In genomic region chr2:134324942-134325341, GRCh38 we compare ENCODE assay signal across 14 cellular contexts.
DNase-seq lines count a peak whose midpoint lies in the region; ATAC-seq and TF ChIP-seq lines count a peak whose summit lies in the region.
"Had no signal": no experiment of that assay in that cellular context is flagged by ENCODE, and none has a peak within 500 bp of the region (broad histone marks: within the 10 kb centered on the region; RNA-seq: fewer than 3 reads in every experiment).

No MANE protein-coding gene starts in this region.

- no peak overlapping the region for H2AFZ ChIP-seq in Loucy (ENCODE audit: low read length)

- H3K27me3 Mint-ChIP-seq in immature natural killer cell (ENCODE audit: low read depth in 3 of 3) (peaks cover 0 to 1% (median 0%) of the 10 kb centered on the region in 3 donors), Calu3 (ENCODE audit: unreplicated experiment) (no peaks in the 10 kb centered on the region)
- H3K27me3 Mint-ChIP-seq: activated T-cell treated with anti-CD3 and anti-CD28 coated beads, Interleukin-2, amount 50 U/mL, for 24 hours; CD4-positive, CD25-positive, alpha-beta regulatory T cell had no signal

- no peak overlapping the region for H3K27ac ChIP-seq in aorta (ENCODE audit: low read depth in 1 of 2, low read length in 2 of 2)

- TF ChIP-seq CTCF in Loucy (conservative IDR thresholded peaks at IDR 0.05; ENCODE audit: low read length) (no peak), Calu3 (IDR thresholded peaks at IDR 0.05; ENCODE audit: unreplicated experiment) (no peak), lower leg skin (IDR thresholded peaks at IDR 0.05) (no peak)

- peaks cover 15% of the 10 kb centered on the region for H3K79me2 ChIP-seq in Loucy (ENCODE audit: insufficient read depth, low read length)

- peak; percentile 24 to 32 (median 28) for DNase-seq in immature natural killer cell
- no peak for DNase-seq in aorta
- DNase-seq in Calu3: no peak
- DNase-seq in lower leg skin (ENCODE audit: low spot score in 2 of 2): no peak
- no peak for DNase-seq in stimulated activated naive CD4-positive, alpha-beta T cell (lab: John Stamatoyannopoulos, UW)
- DNase-seq: activated T-cell treated with anti-CD3 and anti-CD28 coated beads, Interleukin-2, amount 50 U/mL, for 24 hours; CD4-positive, CD25-positive, alpha-beta regulatory T cell; HCEC 1CT; KG1; NCI-H526 treated with DMSO at 0.1 percent for 48 hours; stimulated activated CD8-positive, alpha-beta memory T cell treated with anti-CD3 and anti-CD28 coated beads, Interleukin-4, amount 100 ng/mL, for 48 hours had no signal

- H3K9me3 Mint-ChIP-seq in immature natural killer cell (no peaks in the 10 kb centered on the region), Calu3 (ENCODE audit: low read depth, unreplicated experiment) (peaks cover 2% of the 10 kb centered on the region)
- H3K9me3 Mint-ChIP-seq: activated T-cell treated with anti-CD3 and anti-CD28 coated beads, Interleukin-2, amount 50 U/mL, for 24 hours had no signal

- H3K4me1 Mint-ChIP-seq in immature natural killer cell (peaks cover 44 to 75% of the 10 kb centered on the region in 2 donors), Calu3 (ENCODE audit: low read depth, unreplicated experiment) (peaks cover 6% of the 10 kb centered on the region)

- CTCF ChIA-PET in Calu3 (lab: Charles Lee): no interaction called here

- H3K9me3 ChIP-seq in Loucy (ENCODE audit: insufficient read depth, low read depth, low read length): no peaks in the 10 kb centered on the region
- H3K9me3 ChIP-seq in aorta (ENCODE audit: control insufficient read depth, low read length): no peaks in the 10 kb centered on the region

- no peak for TF ChIP-seq POLR2A in lower leg skin (IDR thresholded peaks at IDR 0.05)

- H3K27ac Mint-ChIP-seq in immature natural killer cell (no peak overlapping the region), Calu3 (ENCODE audit: unreplicated experiment) (no peak overlapping the region)
- H3K27ac Mint-ChIP-seq: activated T-cell treated with anti-CD3 and anti-CD28 coated beads, Interleukin-2, amount 50 U/mL, for 24 hours had no signal

- H3K4me3 ChIP-seq in Loucy (ENCODE audit: low read length, poor library complexity, severe bottlenecking) (no peak overlapping the region), aorta (ENCODE audit: low read length in 2 of 2) (no peak overlapping the region), lower leg skin (ENCODE audit: low read depth, poor library complexity, severe bottlenecking) (no peak overlapping the region)

- no peak overlapping the region for H3K9ac ChIP-seq in Loucy (ENCODE audit: low read depth, low read length, poor library complexity, severe bottlenecking)

- peak; percentile 70 for ATAC-seq in GM18499 (IDR thresholded peaks at IDR 0.05; ENCODE audit: insufficient read depth, unreplicated experiment)
- peak; percentile 81 for ATAC-seq in HG02642 (IDR thresholded peaks at IDR 0.05; ENCODE audit: poor library complexity, unreplicated experiment)
- no peak for ATAC-seq in aorta (ENCODE audit: low FRiP score)

- BruUV-seq in Calu3 (replicated peaks; lab: Mats Ljungman, UMichigan): no TSS peak

- intact Hi-C loops in aorta (cut with DNase I): no loop called here
- intact Hi-C loops in Calu3 (cut with micrococcal nuclease; ENCODE audit: unreplicated experiment): no loop called here
- intact Hi-C loops in lower leg skin (cut with DNase I; ENCODE audit: low total_unique reads): no loop called here

- H3K4me2 ChIP-seq in Loucy (ENCODE audit: low read depth, low read length, poor library complexity, severe bottlenecking): peak overlapping the region; percentile 12

- H3K27me3 ChIP-seq in Loucy (ENCODE audit: insufficient read depth, low read length, poor library complexity, severe bottlenecking) (no peaks in the 10 kb centered on the region), aorta (ENCODE audit: control insufficient read depth in 1 of 2, insufficient read depth in 2 of 2, low read length in 1 of 2) (no peaks in the 10 kb centered on the region)

- WGBS in aorta, 2 donors: 79 to 86% methylated on average over 1 of the region's 1 CpG
- 50 to 59% methylated on average over 1 of the region's 1 CpG for WGBS in lower leg skin, 2 donors

- peaks cover 4% of the 10 kb centered on the region; the same call in 1 of the 2 replicates for H3K36me3 ChIP-seq in Loucy (ENCODE audit: insufficient read depth, low read length)
- no peaks in the 10 kb centered on the region for H3K36me3 ChIP-seq in aorta (ENCODE audit: control insufficient read depth in 1 of 2, insufficient read depth in 2 of 2, low read length in 1 of 2)

- peaks cover 59% of the 10 kb centered on the region for H3K4me1 ChIP-seq in Loucy (ENCODE audit: insufficient read depth, low read length, poor library complexity, severe bottlenecking)
- peaks cover 2% of the 10 kb centered on the region in 2 donors for H3K4me1 ChIP-seq in aorta (ENCODE audit: control insufficient read depth in 1 of 2, insufficient read depth in 2 of 2, low read length in 2 of 2)

- H3K9me2 ChIP-seq in Loucy (replicated peaks; ENCODE audit: low read depth, low read length): no peaks in the 10 kb centered on the region

- H3K36me3 Mint-ChIP-seq in immature natural killer cell (peaks cover 0 to 11% (median 8%) of the 10 kb centered on the region in 3 donors), Calu3 (ENCODE audit: insufficient read depth, unreplicated experiment) (no peaks in the 10 kb centered on the region)

- no peaks in the 10 kb centered on the region for H4K20me1 ChIP-seq in Loucy (ENCODE audit: insufficient read depth, low read length, poor library complexity, severe bottlenecking)

- H3K4me3 Mint-ChIP-seq in immature natural killer cell (peak overlapping the region in 2 of 5 donors; percentile 20 to 35), Calu3 (ENCODE audit: low read depth, unreplicated experiment) (no peak overlapping the region)
- H3K4me3 Mint-ChIP-seq: activated T-cell treated with anti-CD3 and anti-CD28 coated beads, Interleukin-2, amount 50 U/mL, for 24 hours had no signal

- peaks cover 11% of the 10 kb centered on the region; the same call in 1 of the 2 replicates for H3F3A ChIP-seq in Loucy (ENCODE audit: low read depth)

Comparison
In these comparisons a context has a peak if more than half of its experiments do, and no peak if none do; other contexts are left out.
1. DNase-seq: peak in immature natural killer cell (3 of 3); none in aorta (0 of 2), Calu3 (single experiment), lower leg skin (0 of 2) and stimulated activated naive CD4-positive, alpha-beta T cell (0 of 6).